Comparison of ENCODE assay signal across 14 cellular contexts in genomic region chr1:94714152-94714551, GRCh38.
DNase-seq lines count a peak whose midpoint lies in the region; ATAC-seq, FAIRE-seq and TF ChIP-seq lines count a peak whose summit lies in the region.
"Had no signal": no experiment of that assay in that cellular context is flagged by ENCODE, and none has a peak within 500 bp of the region (broad histone marks: within the 10 kb centered on the region; RNA-seq: fewer than 3 reads in every experiment).

No MANE protein-coding gene starts in this region.

- H3K9me3 ChIP-seq in HUES6 (ENCODE audit: control insufficient read depth, insufficient read depth, low read depth, low read length): no peaks in the 10 kb centered on the region
- no peaks in the 10 kb centered on the region for H3K9me3 ChIP-seq in mammary epithelial cell (replicated peaks; ENCODE audit: insufficient read depth, low read length)

- H3K36me3 ChIP-seq in HUES6 (ENCODE audit: control insufficient read depth, insufficient read depth, low read length) (no peaks in the 10 kb centered on the region), mammary epithelial cell (ENCODE audit: insufficient read depth, low read length) (no peaks in the 10 kb centered on the region)

- H3K4me1 ChIP-seq in HUES6 (ENCODE audit: control insufficient read depth, insufficient read depth, low read length): peaks cover 13% of the 10 kb centered on the region
- H3K4me1 ChIP-seq in mammary epithelial cell (ENCODE audit: insufficient read depth, low read length): peaks cover 29% of the 10 kb centered on the region

- dilution Hi-C loops in mammary epithelial cell (cut with HindIII; ENCODE audit: low sequenced_read_pairs): loop anchor here (5.0 kb wide), 1 partner anchor 83 kb away; no protein-coding TSS in a partner anchor

- in situ Hi-C loops in mammary epithelial cell (cut with MboI; ENCODE audit: low sequenced_read_pairs in 2 of 2): no loop called here

- intact Hi-C loops in mammary epithelial cell (cut with micrococcal nuclease): no loop called here

- DNase-seq in mammary epithelial cell (no peak), NCI-H187 (lab: John Stamatoyannopoulos, UW) (no peak), RCC 7860 (ENCODE audit: low spot score) (no peak)
- DNase-seq: activated CD4-positive, CD25-positive, alpha-beta regulatory T cell; amniotic stem cell; NCI-H1105 treated with DMSO at 0.1 percent for 48 hours; stimulated activated CD4-positive, alpha-beta T cell treated with anti-CD3 and anti-CD28 coated beads, Interleukin-2, amount 100 ng/mL, for 48 hours; T-helper 2 cell had no signal

- peak overlapping the region; percentile 7; the same call in 1 of the 2 replicates for H3K27ac ChIP-seq in HUES6 (ENCODE audit: low read depth, low read length)
- peak overlapping the region; percentile 46 for H3K27ac ChIP-seq in mammary epithelial cell (ENCODE audit: insufficient read depth, low read depth, low read length)
- H3K27ac ChIP-seq: C4-2B, KMS-11 had no signal

- CTCF ChIA-PET in mammary epithelial cell (lab: Charles Lee; ENCODE audit: low non-redundant PET): no interaction called here

- H3K4me3 ChIP-seq in HUES6 (ENCODE audit: low read depth, low read length) (no peak overlapping the region), mammary epithelial cell (replicated peaks in 1 of 3; ENCODE audit: insufficient read depth in 1 of 3, low read depth in 2 of 3, low read length in 3 of 3) (no peak overlapping the region)

- no peaks in the 10 kb centered on the region for H4K20me1 ChIP-seq in mammary epithelial cell (ENCODE audit: insufficient read depth, low read length)

- H3K27ac Mint-ChIP-seq in nephron: peak overlapping the region in 2 of 3 experiments; percentile 22 to 24

- H3K9ac ChIP-seq in HUES6 (ENCODE audit: low read length): peak overlapping the region; percentile 18
- H3K9ac ChIP-seq in mammary epithelial cell (ENCODE audit: insufficient read depth, low read length): no peak overlapping the region
- H3K9ac ChIP-seq: KMS-11 had no signal

- peaks cover 3% of the 10 kb centered on the region for H3K27me3 Mint-ChIP-seq in nephron (ENCODE audit: low read depth)

- no peak overlapping the region for H3K4me2 ChIP-seq in mammary epithelial cell (ENCODE audit: insufficient read depth, low read depth, low read length)
- H3K4me2 ChIP-seq: KMS-11 had no signal

- H3K4me1 Mint-ChIP-seq in nephron: peaks cover 12% of the 10 kb centered on the region

- BruUV-seq in mammary epithelial cell (replicated peaks; lab: Mats Ljungman, UMichigan): TSS peak; percentile 94

- H3K4me3 Mint-ChIP-seq in nephron: no peak overlapping the region

- TF ChIP-seq CTCF in mammary epithelial cell (conservative IDR thresholded peaks at IDR 0.05 in 1 of 2, IDR thresholded peaks at IDR 0.05 in 1 of 2; ENCODE audit: extremely low read depth in 1 of 2, insufficient read depth in 1 of 2, low read depth in 1 of 2, low read length in 2 of 2) (no peak), nephron (IDR thresholded peaks at IDR 0.05; ENCODE audit: unreplicated experiment in 3 of 3) (no peak)

- no peaks in the 10 kb centered on the region for H3K36me3 Mint-ChIP-seq in nephron (ENCODE audit: low read depth)

- ATAC-seq in HG02610 (IDR thresholded peaks at IDR 0.05; ENCODE audit: unreplicated experiment) (no peak), GM21526 (IDR thresholded peaks at IDR 0.05; ENCODE audit: low FRiP score, unreplicated experiment) (no peak)

- H2AFZ ChIP-seq in mammary epithelial cell (ENCODE audit: low read depth, low read length): no peak overlapping the region

- H3K27me3 ChIP-seq in HUES6 (ENCODE audit: control insufficient read depth, insufficient read depth, low read length) (no peaks in the 10 kb centered on the region), mammary epithelial cell (ENCODE audit: insufficient read depth, low read length) (no peaks in the 10 kb centered on the region)

- FAIRE-seq in RCC 7860 (lab: Jason Lieb, UNC): no peak

- H3K79me2 ChIP-seq in mammary epithelial cell (ENCODE audit: insufficient read depth, low read length): no peaks in the 10 kb centered on the region

- no peaks in the 10 kb centered on the region for H3K9me3 Mint-ChIP-seq in nephron

- WGBS in mammary epithelial cell (ENCODE audit: low coverage, missing lambda C conversion rate): 100% methylated on average over 5 of the region's 5 CpGs
